Comparison of ENCODE assay signal across 13 cellular contexts in the genomic region with DNA sequence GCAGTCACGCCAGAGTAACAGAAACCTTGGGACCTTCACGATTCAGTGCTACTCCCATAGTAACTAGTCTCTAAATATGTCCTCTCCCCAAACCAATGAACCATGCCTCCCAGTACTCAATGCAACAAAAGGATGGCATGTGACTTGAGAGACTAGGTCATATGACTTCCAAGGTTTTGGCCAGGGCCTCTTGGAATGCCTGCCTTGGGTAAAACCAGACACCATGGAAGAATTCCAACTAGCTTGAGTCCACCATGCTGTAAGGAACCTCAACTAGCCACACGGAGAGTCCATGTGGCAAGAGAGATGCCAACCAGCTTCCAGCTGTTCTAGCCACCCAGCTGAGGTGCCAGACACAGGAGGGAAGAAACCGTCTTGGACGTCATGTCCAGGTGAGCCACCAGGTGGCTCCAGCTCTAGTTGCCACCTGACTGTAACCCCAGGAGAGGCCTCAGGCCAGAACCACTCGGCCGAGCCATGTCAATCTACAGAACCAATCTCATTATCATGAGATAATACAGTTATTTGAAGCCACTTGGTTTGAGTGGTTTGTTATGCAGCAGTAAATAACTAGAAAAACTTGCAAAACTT.
A peak's percentile ranks its signal among the peaks of the same experiment; 100 is the strongest.
DNase-seq lines count a peak whose midpoint lies in the region; ATAC-seq and TF ChIP-seq lines count a peak whose summit lies in the region.
"Had no signal": no experiment of that assay in that cellular context is flagged by ENCODE, and none has a peak within 500 bp of the region (broad histone marks: within the 10 kb centered on the region; RNA-seq: fewer than 3 reads in every experiment).

No MANE protein-coding gene starts in this region.

- no peak for DNase-seq in A673 (ENCODE audit: low spot score)
- no peak for DNase-seq in GM12864 (ENCODE audit: low read depth)
- peak in 2 of 3 donors; percentile 71 to 77 for DNase-seq in Peyer's patch
- DNase-seq in foreskin keratinocyte, result peak; percentile 9 to 18
- no peak for DNase-seq in NCI-H774 (lab: John Stamatoyannopoulos, UW)
- DNase-seq in AG20443 (ENCODE audit: low spot score), result no peak
- no peak for DNase-seq in Right ventricle myocardium inferior (ENCODE audit: missing footprints)
- DNase-seq: hypothalamus, MG63, spleen, tibial artery had no signal

- H3K27ac ChIP-seq in A673 (ENCODE audit: low read depth, low read length, poor library complexity, severe bottlenecking) (no peak overlapping the region), Peyer's patch (no peak overlapping the region), foreskin keratinocyte (no peak overlapping the region)
- H3K27ac ChIP-seq: body of pancreas, spleen, tibial artery had no signal

- ATAC-seq in foreskin keratinocyte (peak; percentile 40), GM21381 (IDR thresholded peaks at IDR 0.05; ENCODE audit: unreplicated experiment) (no peak), Right ventricle myocardium inferior (no peak)
- ATAC-seq: body of pancreas had no signal

- H3K36me3 ChIP-seq in A673 (ENCODE audit: insufficient read depth, low read length, poor library complexity, severe bottlenecking) (no peaks in the 10 kb centered on the region), Peyer's patch (no peaks in the 10 kb centered on the region)
- H3K36me3 ChIP-seq: MG63, spleen, tibial artery had no signal

- CTCF ChIA-PET in A673 (lab: Charles Lee), result no interaction called here

- intact Hi-C loops in A673 (cut with micrococcal nuclease; ENCODE audit: unreplicated experiment) (no loop called here), Right ventricle myocardium inferior (cut with DNase I) (no loop called here)

- TF ChIP-seq CTCF in A673 (conservative IDR thresholded peaks at IDR 0.05; ENCODE audit: low read depth, low read length) (peak; percentile 35; the same call in 1 of the 2 replicates), GM12864 (IDR thresholded peaks at IDR 0.05; ENCODE audit: low read depth, low read length, missing control alignments) (peak; percentile 74), Peyer's patch (IDR thresholded peaks at IDR 0.05) (peak in 4 of 6 experiments; percentile 19 to 62 (median 60)), foreskin keratinocyte (conservative IDR thresholded peaks at IDR 0.05) (peak; percentile 63)

- H3K4me3 ChIP-seq in A673 (ENCODE audit: low read depth, low read length, poor library complexity, severe bottlenecking) (no peak overlapping the region), GM12864 (ENCODE audit: low read depth, low read length) (no peak overlapping the region), Peyer's patch (no peak overlapping the region)
- H3K4me3 ChIP-seq: body of pancreas, MG63, spleen, tibial artery had no signal

- H3K27me3 ChIP-seq in A673 (replicated peaks; ENCODE audit: insufficient read depth, low read depth, low read length, poor library complexity) (no peaks in the 10 kb centered on the region), Peyer's patch (no peaks in the 10 kb centered on the region), foreskin keratinocyte (peaks cover 8% of the 10 kb centered on the region)
- H3K27me3 ChIP-seq: body of pancreas had no signal

- H3K4me1 ChIP-seq in A673 (ENCODE audit: insufficient read depth, low read length, poor library complexity, severe bottlenecking) (no peaks in the 10 kb centered on the region), Peyer's patch (no peaks in the 10 kb centered on the region), foreskin keratinocyte (no peaks in the 10 kb centered on the region)
- H3K4me1 ChIP-seq: body of pancreas had no signal

- no TSS peak for BruUV-seq in A673 (replicated peaks; lab: Mats Ljungman, UMichigan)

- TF ChIP-seq POLR2A in Peyer's patch (IDR thresholded peaks at IDR 0.05), result no peak

- POLR2A ChIA-PET in A673 (lab: Charles Lee; ENCODE audit: low non-redundant PET), result no interaction called here

- no peaks in the 10 kb centered on the region for H3K9me3 ChIP-seq in A673 (ENCODE audit: low read depth, low read length, poor library complexity, severe bottlenecking)
- H3K9me3 ChIP-seq in Peyer's patch, result no peaks in the 10 kb centered on the region
- H3K9me3 ChIP-seq: body of pancreas, MG63 had no signal

Comparison
In these comparisons a context has a peak if more than half of its experiments do, and no peak if none do; other contexts are left out.
1. DNase-seq: peak in Peyer's patch (2 of 3) and foreskin keratinocyte (2 of 2); none in A673 (single experiment), GM12864 (single experiment), NCI-H774 (single experiment), AG20443 (single experiment) and Right ventricle myocardium inferior (single experiment).
2. Peak in every context shown above with its lines, with median percentiles within 50 percentile points of each other: CTCF ChIP-seq.